10 cellular contexts compared by ENCODE assay signal in the genomic region with DNA sequence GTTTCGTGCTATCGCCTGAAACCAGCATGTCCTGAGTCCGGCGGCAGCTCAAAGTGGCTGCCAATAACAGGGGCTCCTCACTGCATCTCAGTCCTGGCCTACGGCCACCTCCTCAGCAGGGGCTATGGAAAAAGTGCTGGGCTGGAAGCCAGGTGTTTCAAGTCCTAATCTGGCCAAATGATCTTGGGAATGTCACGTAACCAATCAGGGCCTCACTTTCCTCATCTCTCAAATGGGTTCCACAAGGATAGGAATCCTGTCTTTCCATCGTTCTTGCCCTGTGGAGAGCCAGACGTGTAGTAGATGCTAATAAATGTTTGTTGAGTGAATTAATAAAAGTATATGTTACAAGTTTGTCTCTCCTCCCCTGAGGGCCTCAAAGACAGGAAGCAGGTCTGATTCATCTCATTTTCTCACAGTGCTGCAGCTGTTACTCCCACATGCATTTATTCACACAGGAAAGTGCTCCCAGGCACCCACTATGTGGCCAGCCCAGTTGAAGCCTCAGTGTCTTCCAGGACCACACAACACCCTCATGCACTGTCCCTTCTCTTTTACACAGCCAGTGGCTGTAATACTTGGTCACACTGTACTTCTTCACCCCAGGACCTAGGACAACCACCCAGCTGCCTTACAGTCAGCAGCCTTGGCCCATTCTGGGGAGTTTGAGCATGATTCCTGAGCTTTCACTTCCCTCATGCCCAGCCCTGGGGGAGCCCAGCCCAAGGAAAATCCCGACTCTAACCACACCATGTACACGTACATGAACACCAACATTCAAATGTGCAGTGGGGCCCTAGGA.
DNase-seq lines count a peak whose midpoint lies in the region; ATAC-seq and TF ChIP-seq lines count a peak whose summit lies in the region.
"Had no signal": no experiment of that assay in that cellular context is flagged by ENCODE, and none has a peak within 500 bp of the region (broad histone marks: within the 10 kb centered on the region; RNA-seq: fewer than 3 reads in every experiment).

No MANE protein-coding gene starts in this region.

- no peak for TF ChIP-seq CTCF in RWPE1 (conservative IDR thresholded peaks at IDR 0.05; ENCODE audit: low read depth)

- no peaks in the 10 kb centered on the region for H3K36me3 ChIP-seq in muscle layer of duodenum (ENCODE audit: control insufficient read depth in 1 of 2, insufficient read depth in 2 of 2, low read length in 2 of 2)
- H3K36me3 ChIP-seq: cardiac muscle cell, neutrophil had no signal

- DNase-seq in ELR (ENCODE audit: low read depth) (peak; percentile 54), RWPE1 (ENCODE audit: low spot score) (peak; percentile 21), NCI-H2107 (lab: John Stamatoyannopoulos, UW) (no peak), NCI-H1092 treated with DMSO at 0.1 percent for 48 hours (lab: John Stamatoyannopoulos, UW) (no peak), AG20443 (ENCODE audit: low spot score) (no peak), T1000 (lab: John Stamatoyannopoulos, UW) (no peak)

- peak; percentile 51 for ATAC-seq in GM21619 (IDR thresholded peaks at IDR 0.05; ENCODE audit: unreplicated experiment)

- no peak overlapping the region for H3K4me3 ChIP-seq in muscle layer of duodenum (ENCODE audit: low read depth in 1 of 2, low read length in 2 of 2)
- H3K4me3 ChIP-seq: cardiac muscle cell had no signal

- H3K27ac ChIP-seq in RWPE1 (no peak overlapping the region), muscle layer of duodenum (ENCODE audit: low read length) (peak overlapping the region; percentile 18)
- H3K27ac ChIP-seq: cardiac muscle cell, neutrophil had no signal

- CTCF ChIA-PET in RWPE1 (lab: Yijun Ruan, JAX): no interaction called here

- POLR2A ChIA-PET in RWPE1 (lab: Yijun Ruan, JAX; ENCODE audit: low non-redundant PET): no interaction called here

- no peaks in the 10 kb centered on the region for H3K27me3 ChIP-seq in muscle layer of duodenum (ENCODE audit: low read depth, low read length)
- H3K27me3 ChIP-seq: cardiac muscle cell had no signal

- peaks cover 0 to 3% of the 10 kb centered on the region in 2 donors for H3K9me3 ChIP-seq in muscle layer of duodenum (ENCODE audit: control insufficient read depth in 1 of 2, low read length in 2 of 2)
- H3K9me3 ChIP-seq: neutrophil had no signal

- no peaks in the 10 kb centered on the region for H3K4me1 ChIP-seq in muscle layer of duodenum (ENCODE audit: control insufficient read depth in 1 of 2, insufficient read depth in 2 of 2, low read length in 2 of 2)

Comparison
In these comparisons a context has a peak if more than half of its experiments do, and no peak if none do; other contexts are left out.
1. DNase-seq: peak in ELR (single experiment) and RWPE1 (single experiment); none in NCI-H2107 (single experiment), NCI-H1092 treated with DMSO at 0.1 percent for 48 hours (single experiment), AG20443 (single experiment) and T1000 (single experiment).